Comparison of ENCODE assay signal across 8 cellular contexts in genomic region chr7:22563621-22564241, GRCh38.
A peak's percentile ranks its signal among the peaks of the same experiment; 100 is the strongest.
DNase-seq lines count a peak whose midpoint lies in the region; ATAC-seq and TF ChIP-seq lines count a peak whose summit lies in the region.

No MANE protein-coding gene starts in this region.

- H3K27ac ChIP-seq in OCI-LY3 (ENCODE audit: low read length), result peak overlapping the region; percentile 94

- no peak overlapping the region for H2AFZ ChIP-seq in OCI-LY3 (ENCODE audit: low read depth, low read length)

- H4K20me1 ChIP-seq in OCI-LY3 (ENCODE audit: insufficient read depth, low read length), result peaks cover 43% of the 10 kb centered on the region

- TF ChIP-seq CTCF in OCI-LY3 (IDR thresholded peaks at IDR 0.05; ENCODE audit: low read depth, low read length) (no peak), epithelial cell of proximal tubule (conservative IDR thresholded peaks at IDR 0.05; ENCODE audit: low read depth, low read length) (no peak)

- DNase-seq in EH (ENCODE audit: low read depth) (peak; percentile 66), epithelial cell of proximal tubule (ENCODE audit: low read depth) (no peak), NOMO-1 treated with dmso at 0.1 percent for 144 hours (lab: John Stamatoyannopoulos, UW; ENCODE audit: unreplicated experiment) (no peak)
- DNase-seq in stimulated activated CD4-positive, alpha-beta T cell treated with anti-CD3 and anti-CD28 coated beads, TNF-alpha, amount 100 ng/mL, for 24 hours (ENCODE audit: low read depth in 3 of 3), result peak in 2 of 3 experiments; percentile 14 to 28
- DNase-seq in effector CD8-positive, alpha-beta T cell (lab: John Stamatoyannopoulos, UW), result no peak

- peaks cover 14% of the 10 kb centered on the region for H3K36me3 ChIP-seq in OCI-LY3 (replicated peaks; ENCODE audit: low read depth, low read length)

- peak overlapping the region; percentile 64 for H3K9ac ChIP-seq in OCI-LY3 (ENCODE audit: low read length)

- H3K4me3 ChIP-seq in OCI-LY3 (ENCODE audit: low read length) (peak overlapping the region; percentile 70), epithelial cell of proximal tubule (ENCODE audit: low read depth, low read length) (peak overlapping the region; percentile 17)

- ATAC-seq in GM21619 (IDR thresholded peaks at IDR 0.05; ENCODE audit: unreplicated experiment), result peak; percentile 35
- ATAC-seq in GM21367 (IDR thresholded peaks at IDR 0.05; ENCODE audit: unreplicated experiment), result no peak

- peaks cover 89% of the 10 kb centered on the region for H3K4me1 ChIP-seq in OCI-LY3 (ENCODE audit: low read length)

- H3K9me3 ChIP-seq in OCI-LY3 (ENCODE audit: insufficient read depth, low read length), result no peaks in the 10 kb centered on the region

- H3K79me2 ChIP-seq in OCI-LY3 (ENCODE audit: low read length), result peaks cover 84% of the 10 kb centered on the region

- peak overlapping the region; percentile 79 for H3K4me2 ChIP-seq in OCI-LY3 (ENCODE audit: low read length)

- no peaks in the 10 kb centered on the region for H3K27me3 ChIP-seq in OCI-LY3 (ENCODE audit: low read depth, low read length)

Comparison
In these comparisons a context has a peak if more than half of its experiments do, and no peak if none do; other contexts are left out.
1. DNase-seq: peak in EH (single experiment) and stimulated activated CD4-positive, alpha-beta T cell treated with anti-CD3 and anti-CD28 coated beads, TNF-alpha, amount 100 ng/mL, for 24 hours (2 of 3); none in epithelial cell of proximal tubule (single experiment), effector CD8-positive, alpha-beta T cell (single experiment) and NOMO-1 treated with dmso at 0.1 percent for 144 hours (single experiment).